14 cellular contexts compared by ENCODE assay signal in the genomic region with DNA sequence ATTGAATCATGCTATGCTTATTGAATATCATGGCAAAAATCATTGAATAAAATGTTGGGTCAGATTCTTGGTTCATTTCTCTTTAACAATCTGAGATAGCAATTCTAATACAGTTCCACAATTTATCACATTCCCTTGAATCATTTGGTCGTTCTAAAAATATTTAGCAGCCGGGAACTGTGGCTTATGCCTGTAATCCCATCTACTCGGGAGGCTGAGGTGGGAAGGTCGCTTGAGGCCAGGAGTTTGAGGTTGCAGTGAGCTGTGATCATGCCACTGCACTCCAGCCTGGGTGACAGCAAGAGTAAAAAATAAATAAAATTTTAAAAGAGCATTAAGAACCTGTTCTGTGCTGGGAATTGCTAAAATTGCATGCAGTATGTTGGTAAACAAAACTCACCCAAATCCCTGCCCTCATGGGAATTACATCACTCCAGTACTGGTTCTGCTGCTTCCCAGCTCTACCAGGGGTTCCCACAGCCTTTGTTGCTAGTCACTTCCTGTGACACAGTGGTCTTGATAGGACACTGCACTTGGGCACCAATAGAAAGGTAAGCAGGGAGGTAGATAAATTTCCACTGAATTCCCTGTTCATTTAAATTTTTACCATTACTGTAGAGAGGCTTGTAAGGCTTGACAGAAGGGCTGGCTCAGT.
"Had no signal": no experiment of that assay in that cellular context is flagged by ENCODE, and none has a peak within 500 bp of the region (broad histone marks: within the 10 kb centered on the region; RNA-seq: fewer than 3 reads in every experiment).

No MANE protein-coding gene starts in this region.

- H3K27ac ChIP-seq: colonic mucosa, heart left ventricle, neural progenitor cell, parathyroid adenoma, skin epidermis had no signal

- H3K4me3 ChIP-seq: colonic mucosa, heart left ventricle, neural progenitor cell, skin epidermis had no signal

- H3K4me1 ChIP-seq: colonic mucosa, heart left ventricle, neural progenitor cell, parathyroid adenoma had no signal

- H3K27me3 ChIP-seq: colonic mucosa, heart left ventricle, neural progenitor cell had no signal

- H3K9ac ChIP-seq: neural progenitor cell, parathyroid adenoma had no signal

- H3K4me3 Mint-ChIP-seq: activated CD8-positive, alpha-beta T cell treated with anti-CD3 and anti-CD28 coated beads, Interleukin-2, amount 10 ng/mL, durations not matched to agents 7 days and 5 days; neural progenitor cell had no signal

- H3K79me2 ChIP-seq: parathyroid adenoma had no signal

- H3K4me2 ChIP-seq: neural progenitor cell had no signal

- H3K36me3 ChIP-seq: colonic mucosa, heart left ventricle, neural progenitor cell had no signal

- H3K27ac Mint-ChIP-seq: activated CD8-positive, alpha-beta T cell treated with anti-CD3 and anti-CD28 coated beads, Interleukin-2, amount 10 ng/mL, durations not matched to agents 7 days and 5 days; neural progenitor cell had no signal

- DNase-seq: activated CD4-positive, alpha-beta T cell treated with anti-CD3 and anti-CD28 coated beads for 48 hours; activated CD8-positive, alpha-beta memory T cell treated with anti-CD3 and anti-CD28 coated beads, Interleukin-2, amount 50 U/mL, for 48 hours; activated CD8-positive, alpha-beta T cell treated with anti-CD3 and anti-CD28 coated beads, Interleukin-2, amount 10 ng/mL, durations not matched to agents 7 days and 5 days; activated naive CD4-positive, alpha-beta T cell; aorta; colonic mucosa; effector CD4-positive, alpha-beta T cell; foreskin melanocyte; heart left ventricle; kidney; left ventricle myocardium superior had no signal

- ATAC-seq: activated CD8-positive, alpha-beta T cell treated with anti-CD3 and anti-CD28 coated beads, Interleukin-2, amount 10 ng/mL, durations not matched to agents 7 days and 5 days; heart left ventricle; left ventricle myocardium superior had no signal
